1 cellular context compared by ENCODE assay signal in the genomic region with DNA sequence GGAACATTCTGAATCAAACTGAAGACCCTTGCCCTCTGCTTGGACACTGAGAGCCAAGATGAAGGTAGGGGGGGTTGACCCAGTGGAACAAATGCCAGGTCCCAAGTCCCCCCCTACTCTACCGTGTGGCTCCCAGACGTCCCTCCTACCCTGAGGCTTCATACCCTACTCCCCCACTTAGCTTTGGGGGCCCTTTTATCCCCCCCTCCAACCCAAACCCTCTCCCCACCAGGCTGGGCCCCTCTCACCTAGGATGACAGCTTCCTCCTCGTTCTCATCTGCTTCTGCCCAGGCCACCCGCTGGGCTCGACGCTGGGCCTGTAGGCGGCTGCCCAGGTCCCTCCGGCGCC.
TF ChIP-seq lines count a peak whose summit lies in the region.

No MANE protein-coding gene starts in this region.

TF ChIP-seq in H1, 55 proteins besides CTCF, POLR2A, EP300 and RAD21:
- TF ChIP-seq POU5F1 (IDR thresholded peaks at IDR 0.05; ENCODE audit: low read depth, low read length) (no peak), TCF12 (IDR thresholded peaks at IDR 0.05; ENCODE audit: low read depth, low read length) (no peak), CHD2 (IDR thresholded peaks at IDR 0.05; ENCODE audit: low read length) (no peak), PHF8 (conservative IDR thresholded peaks at IDR 0.05; ENCODE audit: low read depth, low read length) (no peak), RXRA (IDR thresholded peaks at IDR 0.05; ENCODE audit: insufficient read depth, low read depth, low read length) (no peak), KDM5A (IDR thresholded peaks at IDR 0.05; ENCODE audit: low read length) (no peak), EZH2 (IDR thresholded peaks at IDR 0.05; ENCODE audit: low read depth, low read length, severe bottlenecking) (no peak), SP4 (IDR thresholded peaks at IDR 0.05; ENCODE audit: low read length) (no peak), SAP30 (IDR thresholded peaks at IDR 0.05; ENCODE audit: insufficient read depth, insufficient replicate concordance, low read length) (no peak), SP1 (IDR thresholded peaks at IDR 0.05; ENCODE audit: low read depth, low read length) (no peak), KDM1A (IDR thresholded peaks at IDR 0.05; ENCODE audit: borderline replicate concordance, low read length) (no peak), SP2 (IDR thresholded peaks at IDR 0.05; ENCODE audit: low read length) (no peak), CBX8 (IDR thresholded peaks at IDR 0.05; ENCODE audit: borderline replicate concordance, low read depth, low read length) (no peak), JUND (IDR thresholded peaks at IDR 0.05; ENCODE audit: low read length) (no peak), RFX5 (IDR thresholded peaks at IDR 0.05; ENCODE audit: borderline replicate concordance, low read depth, low read length) (no peak), GTF2F1 (IDR thresholded peaks at IDR 0.05; ENCODE audit: borderline replicate concordance, low read depth, low read length) (no peak), CTBP2 (IDR thresholded peaks at IDR 0.05; ENCODE audit: borderline replicate concordance, insufficient read depth, insufficient read length, low read length) (no peak)
- TF ChIP-seq, protein P1, sequence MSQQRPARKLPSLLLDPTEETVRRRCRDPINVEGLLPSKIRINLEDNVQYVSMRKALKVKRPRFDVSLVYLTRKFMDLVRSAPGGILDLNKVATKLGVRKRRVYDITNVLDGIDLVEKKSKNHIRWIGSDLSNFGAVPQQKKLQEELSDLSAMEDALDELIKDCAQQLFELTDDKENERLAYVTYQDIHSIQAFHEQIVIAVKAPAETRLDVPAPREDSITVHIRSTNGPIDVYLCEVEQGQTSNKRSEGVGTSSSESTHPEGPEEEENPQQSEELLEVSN (IDR thresholded peaks at IDR 0.05) = no peak
